8 cellular contexts compared by ENCODE assay signal in the genomic region with DNA sequence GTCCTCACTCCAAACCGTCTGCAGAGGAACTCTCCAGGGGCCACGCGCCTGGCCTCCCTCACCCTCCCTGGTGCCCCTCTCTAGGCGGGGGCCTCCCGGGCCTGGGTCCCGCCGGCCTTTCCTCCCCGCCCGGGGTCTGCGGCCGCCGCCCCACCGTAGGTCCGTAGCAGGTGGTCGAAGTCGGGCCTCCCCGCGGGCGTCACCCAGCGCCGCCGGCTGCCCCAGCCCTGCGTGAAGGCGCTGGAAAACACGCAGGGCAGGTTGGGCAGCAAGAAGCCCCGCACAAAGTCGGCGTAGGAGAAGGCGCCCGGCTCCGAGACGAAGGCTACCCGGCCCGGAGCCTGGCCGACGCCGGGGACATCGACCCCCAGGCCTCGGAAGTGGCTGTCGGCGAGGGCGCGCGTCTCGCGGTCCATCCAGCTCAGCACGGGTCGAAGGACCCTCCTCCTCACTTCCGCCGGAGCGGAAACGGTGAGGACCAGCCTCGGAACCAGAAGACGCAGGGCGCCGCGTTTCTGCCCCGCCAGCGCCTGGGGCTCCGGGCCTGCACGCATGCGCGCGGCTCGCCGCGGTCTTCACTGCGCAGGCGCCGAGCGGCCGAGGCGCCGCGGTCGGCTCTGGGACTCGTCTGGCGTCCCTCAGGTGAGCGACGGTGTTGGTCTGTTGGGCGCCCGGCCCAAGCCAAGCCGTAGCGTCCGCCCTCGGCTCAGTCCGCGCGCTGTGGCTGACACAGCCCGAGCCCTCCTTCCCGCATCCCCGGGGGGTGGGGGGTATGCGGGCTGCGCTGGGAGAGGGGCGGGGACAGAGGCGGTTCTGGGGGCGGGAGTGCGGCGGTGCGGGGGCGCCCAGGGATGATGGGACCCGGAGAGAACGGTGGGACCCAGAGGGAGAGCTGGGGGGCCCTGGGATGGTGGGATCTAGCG. TPM values are rescaled to one million over a fixed set of nuclear protein-coding genes. Genes with fewer than 3 reads are reported as not detected.
A peak's percentile ranks its signal among the peaks of the same experiment; 100 is the strongest.
DNase-seq lines count a peak whose midpoint lies in the region; ATAC-seq and TF ChIP-seq lines count a peak whose summit lies in the region.

A gene with protein sequence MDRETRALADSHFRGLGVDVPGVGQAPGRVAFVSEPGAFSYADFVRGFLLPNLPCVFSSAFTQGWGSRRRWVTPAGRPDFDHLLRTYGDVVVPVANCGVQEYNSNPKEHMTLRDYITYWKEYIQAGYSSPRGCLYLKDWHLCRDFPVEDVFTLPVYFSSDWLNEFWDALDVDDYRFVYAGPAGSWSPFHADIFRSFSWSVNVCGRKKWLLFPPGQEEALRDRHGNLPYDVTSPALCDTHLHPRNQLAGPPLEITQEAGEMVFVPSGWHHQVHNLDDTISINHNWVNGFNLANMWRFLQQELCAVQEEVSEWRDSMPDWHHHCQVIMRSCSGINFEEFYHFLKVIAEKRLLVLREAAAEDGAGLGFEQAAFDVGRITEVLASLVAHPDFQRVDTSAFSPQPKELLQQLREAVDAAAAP (minus strand): TSS at position 445 of the 923 bp plus-strand sequence. CDS start 29 bp downstream, at position 416.
A gene with protein sequence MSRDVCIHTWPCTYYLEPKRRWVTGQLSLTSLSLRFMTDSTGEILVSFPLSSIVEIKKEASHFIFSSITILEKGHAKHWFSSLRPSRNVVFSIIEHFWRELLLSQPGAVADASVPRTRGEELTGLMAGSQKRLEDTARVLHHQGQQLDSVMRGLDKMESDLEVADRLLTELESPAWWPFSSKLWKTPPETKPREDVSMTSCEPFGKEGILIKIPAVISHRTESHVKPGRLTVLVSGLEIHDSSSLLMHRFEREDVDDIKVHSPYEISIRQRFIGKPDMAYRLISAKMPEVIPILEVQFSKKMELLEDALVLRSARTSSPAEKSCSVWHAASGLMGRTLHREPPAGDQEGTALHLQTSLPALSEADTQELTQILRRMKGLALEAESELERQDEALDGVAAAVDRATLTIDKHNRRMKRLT (plus strand): TSS at position 578 of the 923 bp plus-strand sequence. CDS start 12,302 bp downstream, outside the sequence.

- no peaks in the 10 kb centered on the region for H3K27me3 ChIP-seq in DOHH2 (ENCODE audit: control insufficient read depth, low read length)
- H3K27me3 ChIP-seq in GM23338 (ENCODE audit: insufficient read depth): no peaks in the 10 kb centered on the region

- H3K9me3 ChIP-seq in DOHH2 (ENCODE audit: control insufficient read depth, insufficient read depth, low read length): no peaks in the 10 kb centered on the region

- H3K4me1 ChIP-seq in DOHH2 (ENCODE audit: control insufficient read depth, low read length) (peaks cover 15% of the 10 kb centered on the region), GM23338 (ENCODE audit: insufficient read depth) (peaks cover 4% of the 10 kb centered on the region; the same call in 1 of the 2 replicates)

- H4K20me1 ChIP-seq in DOHH2 (ENCODE audit: control insufficient read depth, insufficient read depth, low read depth, low read length): peaks cover 9% of the 10 kb centered on the region; the same call in 1 of the 2 replicates
- H4K20me1 ChIP-seq in GM23338 (replicated peaks; ENCODE audit: insufficient read depth): peaks cover 7% of the 10 kb centered on the region; the same call in 1 of the 2 replicates

- peak; percentile 96 for DNase-seq in GM23338 (ENCODE audit: low spot score)
- peak; percentile 80 to 85 for DNase-seq in Kasumi-1 (lab: John Stamatoyannopoulos, UW)
- peak; percentile 97 for DNase-seq in RWPE1 (ENCODE audit: low spot score)
- peak; percentile 89 for DNase-seq in fibroblast of mammary gland (ENCODE audit: low read depth)
- peak; percentile 94 for DNase-seq in natural killer cell
- DNase-seq in stimulated activated naive CD4-positive, alpha-beta T cell (lab: John Stamatoyannopoulos, UW): peak; percentile 84 to 96 (median 89)

- CTCF ChIA-PET in RWPE1 (lab: Yijun Ruan, JAX): no interaction called here

- H3K79me2 ChIP-seq in DOHH2 (ENCODE audit: control insufficient read depth, low read length) (peaks cover 73% of the 10 kb centered on the region), GM23338 (replicated peaks; ENCODE audit: insufficient read depth) (peaks cover 60% of the 10 kb centered on the region)

- H3K36me3 ChIP-seq in DOHH2 (ENCODE audit: control insufficient read depth, low read length) (peaks cover 39% of the 10 kb centered on the region), GM23338 (ENCODE audit: insufficient read depth) (no peaks in the 10 kb centered on the region)

- H3K27ac Mint-ChIP-seq in GM23338 (peak within 1 kb of the TSS; percentile 88), natural killer cell (peak within 1 kb of the TSS; percentile 87 to 92)
- H3K27ac Mint-ChIP-seq in activated T-helper 17 cell treated with anti-CD3 and anti-CD28 coated beads, Interleukin-2, amount 50 U/mL, for 72 hours: peak within 1 kb of the TSS; percentile 99

- H3K27me3 Mint-ChIP-seq in GM23338 (ENCODE audit: insufficient read depth, low read depth, poor library complexity) (peaks cover 13% of the 10 kb centered on the region), natural killer cell (ENCODE audit: low read depth in 2 of 2) (no peaks in the 10 kb centered on the region)
- no peaks in the 10 kb centered on the region for H3K27me3 Mint-ChIP-seq in activated T-helper 17 cell treated with anti-CD3 and anti-CD28 coated beads, Interleukin-2, amount 50 U/mL, for 72 hours

- H3K9me2 ChIP-seq in DOHH2 (replicated peaks; ENCODE audit: control insufficient read depth, low read length) (no peaks in the 10 kb centered on the region), GM23338 (ENCODE audit: insufficient read depth) (no peaks in the 10 kb centered on the region)

- no peak within 1 kb of the TSS; the same call in 1 of the 2 replicates for H2AFZ ChIP-seq in GM23338

- intact Hi-C loops in natural killer cell (cut with micrococcal nuclease): loop anchor here (5.0 kb wide), 1 partner anchor 173 kb away; a partner anchor contains a TSS

- peak; percentile 89 for ATAC-seq in GM23338
- ATAC-seq in activated T-helper 17 cell treated with anti-CD3 and anti-CD28 coated beads, Interleukin-2, amount 50 U/mL, for 72 hours (replicated peaks): peak; percentile 93
- peak; percentile 93 to 94 (median 94) for ATAC-seq in natural killer cell

- H3K36me3 Mint-ChIP-seq in GM23338 (ENCODE audit: low read depth) (peaks cover 21% of the 10 kb centered on the region), natural killer cell (no peaks in the 10 kb centered on the region)
- H3K36me3 Mint-ChIP-seq in activated T-helper 17 cell treated with anti-CD3 and anti-CD28 coated beads, Interleukin-2, amount 50 U/mL, for 72 hours (ENCODE audit: low read depth): peaks cover 43% of the 10 kb centered on the region

- POLR2A ChIA-PET in RWPE1 (lab: Yijun Ruan, JAX; ENCODE audit: low non-redundant PET): no interaction called here

- H3K4me3 Mint-ChIP-seq in GM23338 (peak within 1 kb of the TSS; percentile 95), natural killer cell (peak within 1 kb of the TSS; percentile 96)
- H3K4me3 Mint-ChIP-seq in activated T-helper 17 cell treated with anti-CD3 and anti-CD28 coated beads, Interleukin-2, amount 50 U/mL, for 72 hours: peak within 1 kb of the TSS; percentile 94

- H3K9me3 Mint-ChIP-seq in GM23338 (no peaks in the 10 kb centered on the region; the same call in 2 of the 3 replicates), natural killer cell (no peaks in the 10 kb centered on the region)
- no peaks in the 10 kb centered on the region for H3K9me3 Mint-ChIP-seq in activated T-helper 17 cell treated with anti-CD3 and anti-CD28 coated beads, Interleukin-2, amount 50 U/mL, for 72 hours

- H3K4me1 Mint-ChIP-seq in GM23338 (peaks cover 13% of the 10 kb centered on the region; the same call in 2 of the 3 replicates), natural killer cell (peaks cover 30 to 42% of the 10 kb centered on the region in 2 donors)
- H3K4me1 Mint-ChIP-seq in activated T-helper 17 cell treated with anti-CD3 and anti-CD28 coated beads, Interleukin-2, amount 50 U/mL, for 72 hours: peaks cover 15% of the 10 kb centered on the region

- H3K4me3 ChIP-seq in DOHH2 (ENCODE audit: low read length): peak within 1 kb of the TSS; percentile 98
- H3K4me3 ChIP-seq in GM23338: peak within 1 kb of the TSS; percentile 92
- peak within 1 kb of the TSS; percentile 89 for H3K4me3 ChIP-seq in fibroblast of mammary gland (ENCODE audit: control insufficient read depth, low read depth, low read length)

- no peak for TF ChIP-seq CTCF in DOHH2 (IDR thresholded peaks at IDR 0.05; ENCODE audit: low read depth, low read length, poor library complexity, severe bottlenecking)
- no peak for TF ChIP-seq CTCF in GM23338 (conservative IDR thresholded peaks at IDR 0.05; ENCODE audit: low read depth in 2 of 2)
- TF ChIP-seq CTCF in RWPE1 (conservative IDR thresholded peaks at IDR 0.05; ENCODE audit: low read depth): no peak
- TF ChIP-seq CTCF in fibroblast of mammary gland (conservative IDR thresholded peaks at IDR 0.05; ENCODE audit: control insufficient read depth, insufficient read depth, low read depth, low read length): no peak
- TF ChIP-seq CTCF in natural killer cell (IDR thresholded peaks at IDR 0.05): no peak

- H3K27ac ChIP-seq in DOHH2 (ENCODE audit: low read depth, low read length) (peak within 1 kb of the TSS; percentile 30), GM23338 (ENCODE audit: low read depth) (peak within 1 kb of the TSS; percentile 55; the same call in 1 of the 2 replicates), RWPE1 (peak within 1 kb of the TSS; percentile 73)

- peak within 1 kb of the TSS; percentile 96 for H3K4me2 ChIP-seq in DOHH2 (ENCODE audit: low read length)
- H3K4me2 ChIP-seq in GM23338: peak within 1 kb of the TSS; percentile 96

- peaks cover under 1% of the 10 kb centered on the region; the same call in 1 of the 2 replicates for H3F3A ChIP-seq in DOHH2 (ENCODE audit: control insufficient read depth, insufficient read depth)
- H3F3A ChIP-seq in GM23338 (replicated peaks; ENCODE audit: low read depth): 0 out of 2 replicates have a peak, but pooled peaks cover 5% of the 10 kb centered on the region

RNA-seq across cellular contexts. Expression of the first gene that starts in this region (rescaled TPM):
- 17.7 and 17.9 TPM in 2 replicates for total RNA-seq in GM23338 (2014; rRNA removed; shearing (Covaris generic))
- polyA plus RNA-seq in GM23338 (2016; fragmentation: Nextera tagmentation; extraction: Ambion mirVana): 11.5 and 11.6 TPM in 2 replicates
- total RNA-seq in activated T-helper 17 cell treated with anti-CD3 and anti-CD28 coated beads, Interleukin-2, amount 50 U/mL, for 72 hours: 10 to 100 TPM; 10.6 to 19.9 TPM
- 10 to 100 TPM in 2 of 3 donors, 1 to 10 TPM in 1; 8.8 to 12.4 (median 12.3) TPM for total RNA-seq in natural killer cell

RNA-seq across cellular contexts. Expression of the second gene that starts in this region (rescaled TPM):
- 48.0 and 51.8 TPM in 2 replicates for total RNA-seq in GM23338 (2014; rRNA removed; shearing (Covaris generic))
- polyA plus RNA-seq in GM23338 (2016; fragmentation: Nextera tagmentation; extraction: Ambion mirVana): 17.8 and 19.5 TPM in 2 replicates
- total RNA-seq in activated T-helper 17 cell treated with anti-CD3 and anti-CD28 coated beads, Interleukin-2, amount 50 U/mL, for 72 hours: 10 to 100 TPM; 42.9 to 53.6 TPM
- total RNA-seq in natural killer cell: 10 to 100 TPM; 19.0 to 24.2 (median 23.1) TPM

Comparison
In these comparisons a context has a peak if more than half of its experiments do, and no peak if none do; other contexts are left out.
1. Peak in every context shown above with its lines: DNase-seq, ATAC-seq, H3K4me3 ChIP-seq and H3K27ac ChIP-seq.